8 cellular contexts compared by ENCODE assay signal in genomic region chr16:69754469-69755310, GRCh38. TPM values are rescaled to one million over a fixed set of nuclear protein-coding genes. Genes with fewer than 3 reads are reported as not detected.
DNase-seq lines count a peak whose midpoint lies in the region; ATAC-seq and TF ChIP-seq lines count a peak whose summit lies in the region.

Gene NOB1, minus strand, starts transcription at chr16:69754926. Its CDS starts 16 bp downstream, at chr16:69754910.

- H3K27me3 Mint-ChIP-seq in activated T-helper 2 cell treated with anti-CD3 and anti-CD28 coated beads, Interferon-gamma antibody, Interleukin-2, Interleukin-4, amounts not matched to agents 10 μg/mL and 5 μg/mL and 100 μg/mL, durations not matched to agents 14 hours and 24 hours and 36 hours (ENCODE audit: low read depth) = no peaks in the 10 kb centered on the region
- H3K27me3 Mint-ChIP-seq in natural killer cell treated with Interleukin-12 subunit alpha and Interleukin-12 subunit beta and Interleukin-15 and Interleukin-18, amount 100 ng/mL, for 72 hours = peaks cover 0 to 2% of the 10 kb centered on the region in 2 donors

- no peaks in the 10 kb centered on the region for H3K9me3 Mint-ChIP-seq in activated T-helper 2 cell treated with anti-CD3 and anti-CD28 coated beads, Interferon-gamma antibody, Interleukin-2, Interleukin-4, amounts not matched to agents 10 μg/mL and 5 μg/mL and 100 μg/mL, durations not matched to agents 14 hours and 24 hours and 36 hours
- H3K9me3 Mint-ChIP-seq in natural killer cell treated with Interleukin-12 subunit alpha and Interleukin-12 subunit beta and Interleukin-15 and Interleukin-18, amount 100 ng/mL, for 72 hours = no peaks in the 10 kb centered on the region

- peak within 1 kb of the TSS; percentile 74 for H3K27ac ChIP-seq in RWPE1

- intact Hi-C loops in activated T-helper 2 cell treated with anti-CD3 and anti-CD28 coated beads, Interferon-gamma antibody, Interleukin-2, Interleukin-4, amounts not matched to agents 10 μg/mL and 5 μg/mL and 100 μg/mL, durations not matched to agents 14 hours and 24 hours and 36 hours (cut with micrococcal nuclease) = loop anchor here (1.0 to 5.0 kb wide), 4 partner anchors 28 to 417 kb away; partner anchors contain the start of genes COG8, NFAT5, NIP7 and NQO1

- H3K27ac Mint-ChIP-seq in activated T-helper 2 cell treated with anti-CD3 and anti-CD28 coated beads, Interferon-gamma antibody, Interleukin-2, Interleukin-4, amounts not matched to agents 10 μg/mL and 5 μg/mL and 100 μg/mL, durations not matched to agents 14 hours and 24 hours and 36 hours = peak within 1 kb of the TSS; percentile 96
- H3K27ac Mint-ChIP-seq in natural killer cell treated with Interleukin-12 subunit alpha and Interleukin-12 subunit beta and Interleukin-15 and Interleukin-18, amount 100 ng/mL, for 72 hours = peak within 1 kb of the TSS; percentile 98 to 99

- H3K4me3 ChIP-seq in LNCaP clone FGC (ENCODE audit: low read depth, low read length) = peak within 1 kb of the TSS; percentile 72

- ATAC-seq in natural killer cell treated with Interleukin-12 subunit alpha and Interleukin-12 subunit beta and Interleukin-15 and Interleukin-18, amount 100 ng/mL, for 72 hours = peak; percentile 99
- peak; percentile 97 for ATAC-seq in stimulated activated naive CD8-positive, alpha-beta T cell treated with anti-CD3 and anti-CD28 coated beads, Interleukin-15, Interleukin-2, amounts not matched to agents 100 U/mL and 50 U/mL, for 24 hours

- POLR2A ChIA-PET in RWPE1 (lab: Yijun Ruan, JAX; ENCODE audit: low non-redundant PET) = interaction anchor here (1.2 kb wide), 1 partner anchor 27 kb away, joined by 3 read pairs; no protein-coding TSS in a partner anchor

- peak; percentile 96 for TF ChIP-seq CTCF in LNCaP clone FGC (IDR thresholded peaks at IDR 0.05; ENCODE audit: control insufficient read depth, extremely low read depth, insufficient read depth)
- TF ChIP-seq CTCF in RWPE1 (conservative IDR thresholded peaks at IDR 0.05; ENCODE audit: low read depth) = peak; percentile 96

- peaks cover 22% of the 10 kb centered on the region for H3K4me1 Mint-ChIP-seq in activated T-helper 2 cell treated with anti-CD3 and anti-CD28 coated beads, Interferon-gamma antibody, Interleukin-2, Interleukin-4, amounts not matched to agents 10 μg/mL and 5 μg/mL and 100 μg/mL, durations not matched to agents 14 hours and 24 hours and 36 hours (ENCODE audit: low read depth)
- H3K4me1 Mint-ChIP-seq in natural killer cell treated with Interleukin-12 subunit alpha and Interleukin-12 subunit beta and Interleukin-15 and Interleukin-18, amount 100 ng/mL, for 72 hours (ENCODE audit: low read depth in 2 of 2) = peaks cover 14 to 30% of the 10 kb centered on the region in 2 donors

- DNase-seq in ELR (ENCODE audit: low read depth) (peak; percentile 96), GOT3 (lab: John Stamatoyannopoulos, UW) (peak; percentile 88), LNCaP clone FGC (ENCODE audit: low read depth) (peak; percentile 89), RWPE1 (ENCODE audit: low spot score) (peak; percentile 95), fibroblast of peridontal ligament (ENCODE audit: extremely low read depth) (peak; percentile 96)
- peak; percentile 97 for DNase-seq in activated T-helper 2 cell treated with anti-CD3 and anti-CD28 coated beads, Interferon-gamma antibody, Interleukin-2, Interleukin-4, amounts not matched to agents 10 μg/mL and 5 μg/mL and 100 μg/mL, durations not matched to agents 14 hours and 24 hours and 36 hours (ENCODE audit: low spot score)
- peak; percentile 99 for DNase-seq in natural killer cell treated with Interleukin-12 subunit alpha and Interleukin-12 subunit beta and Interleukin-15 and Interleukin-18, amount 100 ng/mL, for 72 hours (ENCODE audit: low spot score)
- DNase-seq in stimulated activated naive CD8-positive, alpha-beta T cell treated with anti-CD3 and anti-CD28 coated beads, Interleukin-15, Interleukin-2, amounts not matched to agents 100 U/mL and 50 U/mL, for 24 hours = peak; percentile 97

- H3K4me3 Mint-ChIP-seq in activated T-helper 2 cell treated with anti-CD3 and anti-CD28 coated beads, Interferon-gamma antibody, Interleukin-2, Interleukin-4, amounts not matched to agents 10 μg/mL and 5 μg/mL and 100 μg/mL, durations not matched to agents 14 hours and 24 hours and 36 hours (ENCODE audit: low read depth) = peak within 1 kb of the TSS; percentile 98
- H3K4me3 Mint-ChIP-seq in natural killer cell treated with Interleukin-12 subunit alpha and Interleukin-12 subunit beta and Interleukin-15 and Interleukin-18, amount 100 ng/mL, for 72 hours = peak within 1 kb of the TSS; percentile 100

- H3K36me3 Mint-ChIP-seq in activated T-helper 2 cell treated with anti-CD3 and anti-CD28 coated beads, Interferon-gamma antibody, Interleukin-2, Interleukin-4, amounts not matched to agents 10 μg/mL and 5 μg/mL and 100 μg/mL, durations not matched to agents 14 hours and 24 hours and 36 hours (ENCODE audit: low read depth) = peaks cover 44% of the 10 kb centered on the region
- H3K36me3 Mint-ChIP-seq in natural killer cell treated with Interleukin-12 subunit alpha and Interleukin-12 subunit beta and Interleukin-15 and Interleukin-18, amount 100 ng/mL, for 72 hours = no peaks in the 10 kb centered on the region

- CTCF ChIA-PET in RWPE1 (lab: Yijun Ruan, JAX) = interaction anchor here (0.5 to 2.1 kb wide), 18 partner anchors 9 to 556 kb away, joined by 3 to 14 read pairs (median 4); partner anchors contain the start of gene NQO1

RNA-seq across cellular contexts. Expression of gene NOB1, which starts in this region (rescaled TPM):
- total RNA-seq in activated T-helper 2 cell treated with anti-CD3 and anti-CD28 coated beads, Interferon-gamma antibody, Interleukin-2, Interleukin-4, amounts not matched to agents 10 μg/mL and 5 μg/mL and 100 μg/mL, durations not matched to agents 14 hours and 24 hours and 36 hours = 106 and 109 TPM in 2 replicates
- total RNA-seq in natural killer cell treated with Interleukin-12 subunit alpha and Interleukin-12 subunit beta and Interleukin-15 and Interleukin-18, amount 100 ng/mL, for 72 hours = 100 to 1,000 TPM in 1 of 2 donors, 10 to 100 TPM in 1; 61.6 to 119 TPM

Comparison
In these comparisons a context has a peak if more than half of its experiments do, and no peak if none do; other contexts are left out.
1. Peak in every context shown above with its lines: DNase-seq, ATAC-seq, H3K4me3 ChIP-seq and H3K27ac ChIP-seq.